ENCODE assay signal across 8 cellular contexts in genomic region chr15:101501703-101502373, GRCh38. TPM values are rescaled to one million over a fixed set of nuclear protein-coding genes. Genes with fewer than 3 reads are reported as not detected.
DNase-seq lines count a peak whose midpoint lies in the region; TF ChIP-seq lines count a peak whose summit lies in the region.

No MANE protein-coding gene starts in this region.

- CTCF ChIA-PET in MCF 10A (lab: Yijun Ruan, JAX), result interaction anchor here (0.6 to 1.9 kb wide), 12 partner anchors 11 to 494 kb away, joined by 3 to 5 read pairs (median 4); no protein-coding TSS in a partner anchor
- CTCF ChIA-PET in mammary epithelial cell (lab: Charles Lee; ENCODE audit: low non-redundant PET), result interaction anchor here (0.6 kb wide), 1 partner anchor 23 kb away, joined by 3 read pairs; no protein-coding TSS in a partner anchor

- peaks cover 14% of the 10 kb centered on the region for H3K27me3 Mint-ChIP-seq in MCF 10A (ENCODE audit: insufficient read depth, unreplicated experiment)
- H3K27me3 Mint-ChIP-seq in endodermal cell (ENCODE audit: insufficient read depth), result peaks cover 10% of the 10 kb centered on the region
- H3K27me3 Mint-ChIP-seq in nephron progenitor cell (ENCODE audit: low read depth, poor library complexity), result peaks cover 20% of the 10 kb centered on the region
- H3K27me3 Mint-ChIP-seq in type B pancreatic cell, result peaks cover 28% of the 10 kb centered on the region

- H3K4me3 ChIP-seq in mammary epithelial cell (replicated peaks in 1 of 3; ENCODE audit: insufficient read depth in 1 of 3, low read depth in 2 of 3, low read length in 3 of 3), result no peak overlapping the region
- no peak overlapping the region for H3K4me3 ChIP-seq in endodermal cell (ENCODE audit: low read length)

- no peaks in the 10 kb centered on the region for H3K36me3 ChIP-seq in mammary epithelial cell (ENCODE audit: insufficient read depth, low read length)
- no peaks in the 10 kb centered on the region for H3K36me3 ChIP-seq in endodermal cell (ENCODE audit: control insufficient read depth, insufficient read depth, low read length)

- peak; percentile 19 for TF ChIP-seq CTCF in MCF 10A (IDR thresholded peaks at IDR 0.05; ENCODE audit: unreplicated experiment)
- TF ChIP-seq CTCF in mammary epithelial cell (conservative IDR thresholded peaks at IDR 0.05 in 1 of 2, IDR thresholded peaks at IDR 0.05 in 1 of 2; ENCODE audit: extremely low read depth in 1 of 2, insufficient read depth in 1 of 2, low read depth in 1 of 2, low read length in 2 of 2), result peak in 1 of 2 donors; percentile 36
- TF ChIP-seq CTCF in endodermal cell (conservative IDR thresholded peaks at IDR 0.05), result peak; percentile 88
- TF ChIP-seq CTCF in nephron progenitor cell (IDR thresholded peaks at IDR 0.05), result peak; percentile 62
- TF ChIP-seq CTCF in type B pancreatic cell (conservative IDR thresholded peaks at IDR 0.05), result peak; percentile 77

- in situ Hi-C loops in mammary epithelial cell (cut with MboI; ENCODE audit: low sequenced_read_pairs in 2 of 2), result loop anchor here in 1 of 2 donors (10.0 kb wide), 1 partner anchor 57 kb away; no protein-coding TSS in a partner anchor

- H3K4me1 Mint-ChIP-seq in MCF 10A (ENCODE audit: insufficient read depth, unreplicated experiment) (peaks cover 14% of the 10 kb centered on the region), endodermal cell (peaks cover 9% of the 10 kb centered on the region), nephron progenitor cell (peaks cover 63% of the 10 kb centered on the region), type B pancreatic cell (ENCODE audit: unreplicated experiment) (peaks cover 16% of the 10 kb centered on the region)

- H3K9me3 Mint-ChIP-seq in MCF 10A (ENCODE audit: unreplicated experiment) (no peaks in the 10 kb centered on the region), endodermal cell (no peaks in the 10 kb centered on the region), nephron progenitor cell (no peaks in the 10 kb centered on the region), type B pancreatic cell (no peaks in the 10 kb centered on the region)

- intact Hi-C loops in MCF 10A (cut with micrococcal nuclease) (loop anchor here (5.0 kb wide), 1 partner anchor 205 kb away; the partner anchor contains the start of gene SNRPA1), mammary epithelial cell (cut with micrococcal nuclease) (loop anchor here (5.0 kb wide), 2 partner anchors 75 to 140 kb away; no protein-coding TSS in a partner anchor)

- no peak overlapping the region for H3K27ac Mint-ChIP-seq in MCF 10A (ENCODE audit: low read depth, unreplicated experiment)
- no peak overlapping the region for H3K27ac Mint-ChIP-seq in endodermal cell
- peak overlapping the region; percentile 62 for H3K27ac Mint-ChIP-seq in nephron progenitor cell
- no peak overlapping the region for H3K27ac Mint-ChIP-seq in type B pancreatic cell

- BruUV-seq in MCF 10A (replicated peaks; lab: Mats Ljungman, UMichigan), result no TSS peak
- BruUV-seq in mammary epithelial cell (replicated peaks; lab: Mats Ljungman, UMichigan), result no TSS peak

- POLR2A ChIA-PET in MCF 10A (lab: Yijun Ruan, JAX), result interaction anchor here (0.7 to 2.9 kb wide), 2 partner anchors 207 to 522 kb away, joined by 3 to 10 read pairs; partner anchors contain the start of gene SNRPA1

- peak; percentile 43 for DNase-seq in MCF 10A (ENCODE audit: unreplicated experiment)
- no peak for DNase-seq in mammary epithelial cell
- peak; percentile 40 for DNase-seq in HT1080 (ENCODE audit: low read depth)
- DNase-seq in activated CD4-positive, alpha-beta T cell treated with anti-CD3 and anti-CD28 coated beads for 4 hours, result peak; percentile 40 to 44
- DNase-seq in endodermal cell, result peak; percentile 92
- peak; percentile 64 for DNase-seq in nephron progenitor cell
- no peak for DNase-seq in type B pancreatic cell (ENCODE audit: extremely low spot score, unreplicated experiment)
- no peak for DNase-seq in DMS79 treated with DMSO at 0.1 percent for 48 hours (lab: John Stamatoyannopoulos, UW)

- H3K79me2 ChIP-seq in mammary epithelial cell (ENCODE audit: insufficient read depth, low read length), result no peaks in the 10 kb centered on the region

- no peaks in the 10 kb centered on the region for H3K27me3 ChIP-seq in mammary epithelial cell (ENCODE audit: insufficient read depth, low read length)
- no peaks in the 10 kb centered on the region for H3K27me3 ChIP-seq in endodermal cell (ENCODE audit: control insufficient read depth, insufficient read depth, low read length, poor library complexity, severe bottlenecking)

- H3K27ac ChIP-seq in mammary epithelial cell (ENCODE audit: insufficient read depth, low read depth, low read length), result no peak overlapping the region
- H3K27ac ChIP-seq in endodermal cell (ENCODE audit: low read depth, low read length), result no peak overlapping the region

- H3K36me3 Mint-ChIP-seq in MCF 10A (ENCODE audit: insufficient read depth, unreplicated experiment) (peaks cover 5% of the 10 kb centered on the region), endodermal cell (ENCODE audit: low read depth) (no peaks in the 10 kb centered on the region), nephron progenitor cell (ENCODE audit: low read depth) (no peaks in the 10 kb centered on the region), type B pancreatic cell (no peaks in the 10 kb centered on the region)

- dilution Hi-C loops in mammary epithelial cell (cut with HindIII; ENCODE audit: low sequenced_read_pairs), result no loop called here

- H3K4me2 ChIP-seq in mammary epithelial cell (ENCODE audit: insufficient read depth, low read depth, low read length), result no peak overlapping the region

- H4K20me1 ChIP-seq in mammary epithelial cell (ENCODE audit: insufficient read depth, low read length), result no peaks in the 10 kb centered on the region

- WGBS in mammary epithelial cell (ENCODE audit: low coverage, missing lambda C conversion rate), result 63% methylated on average over 19 of the region's 23 CpGs
- WGBS in endodermal cell (ENCODE audit: insufficient coverage in 1 of 2, insufficient read length in 1 of 2), 2 experiments, result 54 to 55% methylated on average over 15 to 23 of the region's 23 CpGs

- no peaks in the 10 kb centered on the region for H3K4me1 ChIP-seq in mammary epithelial cell (ENCODE audit: insufficient read depth, low read length)
- H3K4me1 ChIP-seq in endodermal cell (ENCODE audit: control insufficient read depth, insufficient read depth, low read length), result no peaks in the 10 kb centered on the region

- H3K4me3 Mint-ChIP-seq in MCF 10A (ENCODE audit: unreplicated experiment) (no peak overlapping the region), endodermal cell (no peak overlapping the region), nephron progenitor cell (no peak overlapping the region), type B pancreatic cell (peak overlapping the region; percentile 52)

- no peak overlapping the region for H3K9ac ChIP-seq in mammary epithelial cell (ENCODE audit: insufficient read depth, low read length)
- H3K9ac ChIP-seq in endodermal cell (ENCODE audit: extremely low read depth, low read length, poor library complexity, severe bottlenecking), result no peak overlapping the region

- H3K9me3 ChIP-seq in mammary epithelial cell (replicated peaks; ENCODE audit: insufficient read depth, low read length) (no peaks in the 10 kb centered on the region), endodermal cell (ENCODE audit: control insufficient read depth, low read length) (no peaks in the 10 kb centered on the region)

- no peak overlapping the region for H2AFZ ChIP-seq in mammary epithelial cell (ENCODE audit: low read depth, low read length)

RNA-seq across cellular contexts. Expression of gene PCSK6, which starts 12.3 kb away (rescaled TPM):
- total RNA-seq in MCF 10A (2022) (29.8 and 30.8 TPM in 2 replicates), mammary epithelial cell (1 to 10 TPM; 1.7 to 6.1 TPM), endodermal cell (1 to 10 TPM; 6.6 to 9.8 TPM), type B pancreatic cell (ENCODE audit: low replicate concordance) (5.4 and 6.5 TPM in 2 replicates)
- polyA plus RNA-seq in mammary epithelial cell, result 0.22 TPM
- not detected for polyA minus RNA-seq in mammary epithelial cell
- total RNA-seq in HT1080 (2014; rRNA removed; shearing (Covaris generic)), result 15.1 and 19.8 TPM in 2 replicates
- polyA plus RNA-seq in HT1080 (2015; cell fraction: cytosol; rRNA removed), result 35.5 and 37.6 TPM in 2 replicates
- polyA plus RNA-seq in HT1080 (2015; cell fraction: nucleus; rRNA removed), result 35.8 and 37.1 TPM in 2 replicates
- 4.2 TPM for polyA plus RNA-seq in endodermal cell (2013, experiment 1 of 2)
- 4.7 TPM for polyA plus RNA-seq in endodermal cell (2013, experiment 2 of 2)

Comparison
In these comparisons a context has a peak if more than half of its experiments do, and no peak if none do; other contexts are left out.
1. DNase-seq: peak in MCF 10A (single experiment), HT1080 (single experiment), activated CD4-positive, alpha-beta T cell treated with anti-CD3 and anti-CD28 coated beads for 4 hours (2 of 2), endodermal cell (single experiment) and nephron progenitor cell (single experiment); none in mammary epithelial cell (single experiment), type B pancreatic cell (single experiment) and DMS79 treated with DMSO at 0.1 percent for 48 hours (single experiment).